ENCODE assay signal across 8 cellular contexts in the genomic region with DNA sequence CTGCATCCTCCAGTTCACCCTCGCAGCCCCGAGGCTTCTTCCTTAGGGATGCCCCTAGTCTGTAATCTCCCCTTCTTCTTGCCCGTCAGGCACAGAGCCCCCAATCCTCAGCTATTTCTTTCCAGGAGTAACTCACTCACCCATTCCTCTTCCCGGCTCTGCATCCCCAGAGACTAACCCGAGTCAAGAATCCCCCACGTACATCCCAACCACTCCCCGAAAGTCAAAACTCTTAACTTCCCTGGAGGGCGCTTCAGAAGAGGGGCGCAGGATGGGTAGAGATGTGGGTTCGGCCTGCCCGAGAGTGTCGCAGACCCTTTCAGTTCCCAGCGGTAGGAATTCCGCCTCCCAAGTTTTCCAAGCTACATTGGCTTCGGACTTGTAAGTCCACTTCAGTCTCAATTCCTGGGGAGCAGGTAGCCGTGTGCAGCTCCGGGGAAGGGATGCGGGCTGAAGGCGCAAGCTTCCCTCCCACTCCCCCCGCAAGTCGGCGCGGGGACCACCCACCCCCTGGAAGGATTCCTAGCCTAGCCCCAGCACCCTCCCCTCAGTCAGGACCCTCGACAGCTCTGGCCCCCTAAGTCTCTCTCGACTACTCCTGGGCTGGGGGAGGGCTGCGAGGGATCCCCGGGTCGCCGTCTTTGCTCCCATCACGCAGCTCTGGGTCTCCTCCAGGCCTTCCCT. TPM values are rescaled to one million over a fixed set of nuclear protein-coding genes. Genes with fewer than 3 reads are reported as not detected.
A peak's percentile ranks its signal among the peaks of the same experiment; 100 is the strongest.
DNase-seq lines count a peak whose midpoint lies in the region; ATAC-seq, FAIRE-seq and TF ChIP-seq lines count a peak whose summit lies in the region.

No MANE protein-coding gene starts in this region.

- H3K4me1 ChIP-seq in NT2/D1 (ENCODE audit: insufficient read depth, insufficient read length) = no peaks in the 10 kb centered on the region
- H3K4me1 ChIP-seq in endothelial cell of umbilical vein (ENCODE audit: control insufficient read depth, extremely low read depth, insufficient read depth, low read length) = peaks cover 19% of the 10 kb centered on the region

- ATAC-seq in HG02840 (IDR thresholded peaks at IDR 0.05; ENCODE audit: low FRiP score, unreplicated experiment) = no peak

- no peaks in the 10 kb centered on the region for H3K9me3 ChIP-seq in NT2/D1 (ENCODE audit: insufficient read depth, low read length)
- H3K9me3 ChIP-seq in endothelial cell of umbilical vein (replicated peaks; ENCODE audit: control insufficient read depth, insufficient read depth, low read length) = no peaks in the 10 kb centered on the region
- no peaks in the 10 kb centered on the region for H3K9me3 ChIP-seq in neural cell (ENCODE audit: low read length)

- peak; percentile 22 for TF ChIP-seq POLR2A in endothelial cell of umbilical vein (IDR thresholded peaks at IDR 0.05; ENCODE audit: low read depth, low read length)

- no peak for FAIRE-seq in endothelial cell of umbilical vein (lab: Jason Lieb, UNC)

- peak overlapping the region; percentile 97 for H3K4me2 ChIP-seq in endothelial cell of umbilical vein (ENCODE audit: insufficient read depth, low read length)
- H3K4me2 ChIP-seq in neural cell (ENCODE audit: low read length) = peak overlapping the region; percentile 35

- POLR2A ChIA-PET in endothelial cell of umbilical vein (lab: Charles Lee) = interaction anchor here (0.8 to 1.5 kb wide), 4 partner anchors 831 to 1321 kb away, joined by 3 to 6 read pairs (median 4); no protein-coding TSS in a partner anchor

- intact Hi-C loops in endothelial cell of umbilical vein (cut with micrococcal nuclease) = loop anchor here (1.0 to 10.0 kb wide), 11 partner anchors 545 to 1635 kb away; no protein-coding TSS in a partner anchor

- H3K9me2 ChIP-seq in neural cell (ENCODE audit: insufficient read depth, low read length) = no peaks in the 10 kb centered on the region

- BruUV-seq in endothelial cell of umbilical vein (replicated peaks; lab: Mats Ljungman, UMichigan) = TSS peak; percentile 86

- H3K27ac ChIP-seq in endothelial cell of umbilical vein (ENCODE audit: insufficient read depth, low read depth, low read length) = peak overlapping the region; percentile 60
- no peak overlapping the region for H3K27ac ChIP-seq in neural cell (ENCODE audit: low read length)

- H3K4me3 ChIP-seq in NT2/D1 (ENCODE audit: insufficient read length, low read depth) (peak overlapping the region; percentile 71), endothelial cell of umbilical vein (replicated peaks in 1 of 3; ENCODE audit: insufficient read depth in 1 of 3, low read depth in 1 of 3, low read length in 3 of 3) (peak overlapping the region; percentile 75 to 92 (median 88)), neural cell (ENCODE audit: low read length) (peak overlapping the region; percentile 63)

- peak overlapping the region; percentile 97 for H2AFZ ChIP-seq in endothelial cell of umbilical vein (ENCODE audit: low read depth, low read length)
- no peak overlapping the region for H2AFZ ChIP-seq in neural cell (ENCODE audit: low read depth, low read length)

- TF ChIP-seq CTCF in endothelial cell of umbilical vein (IDR thresholded peaks at IDR 0.05; ENCODE audit: extremely low read depth in 1 of 2, insufficient read depth in 1 of 2, low read depth in 1 of 2, low read length in 2 of 2) (no peak), neural cell (IDR thresholded peaks at IDR 0.05; ENCODE audit: poor library complexity, severe bottlenecking) (peak; percentile 41)

- H3K27me3 ChIP-seq in NT2/D1 (ENCODE audit: insufficient read depth, insufficient read length) (peaks cover 43% of the 10 kb centered on the region), endothelial cell of umbilical vein (ENCODE audit: control insufficient read depth in 2 of 2, insufficient read depth in 2 of 2, low read length in 2 of 2) (peaks cover 0 to 10% of the 10 kb centered on the region in 2 experiments), neural cell (ENCODE audit: insufficient read depth, low read depth, low read length) (peaks cover 88% of the 10 kb centered on the region)

- H3K9ac ChIP-seq in NT2/D1 (ENCODE audit: insufficient read length, low read depth) = peak overlapping the region; percentile 83
- peak overlapping the region; percentile 89 for H3K9ac ChIP-seq in endothelial cell of umbilical vein (replicated peaks; ENCODE audit: extremely low read depth, insufficient read depth, low read length)
- no peak overlapping the region for H3K9ac ChIP-seq in neural cell (ENCODE audit: low read length)

- no peaks in the 10 kb centered on the region for H3K9me1 ChIP-seq in endothelial cell of umbilical vein (replicated peaks; ENCODE audit: control insufficient read depth, extremely low read depth, insufficient read depth, low read length)

- no peaks in the 10 kb centered on the region for H3F3A ChIP-seq in neural cell (ENCODE audit: insufficient read depth, low read length, poor library complexity, severe bottlenecking)

- CTCF ChIA-PET in endothelial cell of umbilical vein (lab: Charles Lee) = interaction anchor here (0.6 to 9.0 kb wide), 49 partner anchors 10 to 1733 kb away, joined by 3 to 168 read pairs (median 5); partner anchors contain the start of genes KIF18A and METTL15

- no peak for TF ChIP-seq EP300 in neural cell (conservative IDR thresholded peaks at IDR 0.05; ENCODE audit: poor library complexity, severe bottlenecking)

- peak; percentile 53 for DNase-seq in EH (ENCODE audit: low read depth)
- no peak for DNase-seq in NT2/D1 (ENCODE audit: low read depth, low spot score)
- peak; percentile 74 for DNase-seq in endothelial cell of umbilical vein (ENCODE audit: low read depth, low spot score)
- DNase-seq in NCI-H2171 (lab: John Stamatoyannopoulos, UW) = no peak
- DNase-seq in mucosa of gallbladder (ENCODE audit: low spot score) = no peak
- DNase-seq in stimulated activated CD4-positive, alpha-beta T cell treated with anti-CD3 and anti-CD28 coated beads, Interleukin-4, amount 100 ng/mL, for 1 hour = no peak

- H4K20me1 ChIP-seq in endothelial cell of umbilical vein (replicated peaks; ENCODE audit: control insufficient read depth, extremely low read depth, insufficient read depth, low read length) = no peaks in the 10 kb centered on the region
- no peaks in the 10 kb centered on the region for H4K20me1 ChIP-seq in neural cell (ENCODE audit: insufficient read depth)

- peak; percentile 44 for TF ChIP-seq RAD21 in neural cell (conservative IDR thresholded peaks at IDR 0.05)

- dilution Hi-C loops in endothelial cell of umbilical vein (cut with MboI; ENCODE audit: extremely low pct_ligation_motif_present, low sequenced_read_pairs) = no loop called here

- no peaks in the 10 kb centered on the region for H3K36me3 ChIP-seq in NT2/D1 (ENCODE audit: insufficient read depth, insufficient read length, low read length)
- H3K36me3 ChIP-seq in endothelial cell of umbilical vein (ENCODE audit: control insufficient read depth in 2 of 2, extremely low read depth in 1 of 2, insufficient read depth in 2 of 2, low read length in 2 of 2) = no peaks in the 10 kb centered on the region
- no peaks in the 10 kb centered on the region for H3K36me3 ChIP-seq in neural cell (ENCODE audit: insufficient read depth, low read length)

- H3K79me2 ChIP-seq in endothelial cell of umbilical vein (ENCODE audit: control insufficient read depth, insufficient read depth, low read length) (no peaks in the 10 kb centered on the region), neural cell (replicated peaks; ENCODE audit: insufficient read depth, low read length) (no peaks in the 10 kb centered on the region)

TF ChIP-seq in endothelial cell of umbilical vein, 7 proteins besides CTCF, POLR2A, EP300 and RAD21:
- TF ChIP-seq EZH2 (IDR thresholded peaks at IDR 0.05; ENCODE audit: borderline replicate concordance, low read depth, low read length, severe bottlenecking) = no peak
- TF ChIP-seq FOS (IDR thresholded peaks at IDR 0.05; ENCODE audit: borderline replicate concordance, insufficient read depth, low read length) = no peak
- no peak for TF ChIP-seq GATA2 (IDR thresholded peaks at IDR 0.05; ENCODE audit: insufficient read depth, insufficient read length, low read depth, low read length)
- peak; percentile 6 for TF ChIP-seq POLR2AphosphoS5 (IDR thresholded peaks at IDR 0.05; ENCODE audit: insufficient read depth, low read depth, low read length)
- TF ChIP-seq MYC (IDR thresholded peaks at IDR 0.05; ENCODE audit: low read depth, low read length) = no peak
- no peak for TF ChIP-seq MAX (IDR thresholded peaks at IDR 0.05; ENCODE audit: insufficient read depth, insufficient read length)

TF ChIP-seq in neural cell, 6 proteins besides CTCF, POLR2A, EP300 and RAD21 (continues in another document):
- peak; percentile 60 for TF ChIP-seq SMC3 (conservative IDR thresholded peaks at IDR 0.05; ENCODE audit: poor library complexity)
- no peak for TF ChIP-seq MXI1 (conservative IDR thresholded peaks at IDR 0.05; ENCODE audit: poor library complexity, severe bottlenecking)

RNA-seq across cellular contexts. Expression of gene BDNF, which starts 0.9 kb away (rescaled TPM):
- total RNA-seq in endothelial cell of umbilical vein (2.6 and 3.1 TPM in 2 replicates), mucosa of gallbladder (6.8 TPM)
- polyA plus RNA-seq in endothelial cell of umbilical vein (3.2 and 3.6 TPM in 2 replicates), neural cell (not detected in 2 replicates)
- 5.4 and 5.8 TPM in 2 replicates for polyA plus RNA-seq in endothelial cell of umbilical vein (2011; cell fraction: cytosol; rRNA removed)
- polyA plus RNA-seq in endothelial cell of umbilical vein (2011; cell fraction: nucleus; rRNA removed) = 13.2 and 13.8 TPM in 2 replicates
- polyA plus RNA-seq in endothelial cell of umbilical vein (2012) = 10.4 and 13.0 TPM in 2 replicates
- polyA minus RNA-seq in endothelial cell of umbilical vein (6.2 and 7.7 TPM in 2 replicates), neural cell (not detected in 2 replicates)
- 1.4 TPM for polyA minus RNA-seq in endothelial cell of umbilical vein (2011; cell fraction: cytosol; rRNA and poly(A)+ RNA removed)
- polyA minus RNA-seq in endothelial cell of umbilical vein (2011; cell fraction: nucleus; rRNA and poly(A)+ RNA removed) = 17.7 and 20.4 TPM in 2 replicates

Comparison
In these comparisons a context has a peak if more than half of its experiments do, and no peak if none do; other contexts are left out.
1. DNase-seq: peak in EH (single experiment) and endothelial cell of umbilical vein (single experiment); none in NT2/D1 (single experiment), NCI-H2171 (single experiment), mucosa of gallbladder (single experiment) and stimulated activated CD4-positive, alpha-beta T cell treated with anti-CD3 and anti-CD28 coated beads, Interleukin-4, amount 100 ng/mL, for 1 hour (single experiment).
2. Peak in every context shown above with its lines, with median percentiles within 50 percentile points of each other: H3K4me3 ChIP-seq.